17 cellular contexts compared by ENCODE assay signal in the genomic region with DNA sequence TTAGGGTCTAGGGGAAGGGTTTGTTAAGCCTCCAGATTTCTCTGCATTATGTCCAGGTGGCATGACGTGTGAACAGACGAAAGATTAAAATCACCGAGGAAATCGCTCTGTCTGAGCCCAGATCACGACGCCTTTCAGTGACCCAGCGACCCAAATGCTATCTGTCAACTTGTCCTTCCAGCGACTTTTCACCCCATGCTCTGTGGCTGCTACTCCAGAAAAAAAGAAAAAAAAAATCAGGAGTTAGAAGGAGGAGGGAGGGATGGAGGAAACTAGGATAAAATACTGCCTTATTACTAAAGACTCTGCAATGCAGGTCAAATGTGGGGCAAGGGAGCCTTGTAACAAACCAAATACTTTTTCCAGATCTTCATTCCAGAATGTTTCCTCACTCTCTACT.
DNase-seq lines count a peak whose midpoint lies in the region; TF ChIP-seq lines count a peak whose summit lies in the region.
"Had no signal": no experiment of that assay in that cellular context is flagged by ENCODE, and none has a peak within 500 bp of the region (broad histone marks: within the 10 kb centered on the region; RNA-seq: fewer than 3 reads in every experiment).

No MANE protein-coding gene starts in this region.

- no peaks in the 10 kb centered on the region for H3K36me3 ChIP-seq in parathyroid adenoma (ENCODE audit: control insufficient read depth, insufficient read depth, low read length)
- H3K36me3 ChIP-seq: neural progenitor cell had no signal

- H3K4me2 ChIP-seq in parathyroid adenoma (ENCODE audit: low read length) = peak overlapping the region; percentile 7
- H3K4me2 ChIP-seq: KMS-11, neural progenitor cell had no signal

- no peaks in the 10 kb centered on the region for H3K27me3 ChIP-seq in parathyroid adenoma (ENCODE audit: control insufficient read depth, insufficient read depth, low read length)
- H3K27me3 ChIP-seq: neural progenitor cell had no signal

- no peaks in the 10 kb centered on the region for H3K9me3 ChIP-seq in parathyroid adenoma (ENCODE audit: control insufficient read depth, low read length)

- DNase-seq in AG20443 (ENCODE audit: low spot score) (peak; percentile 73), NCI-H524 treated with DMSO at 0.1 percent for 48 hours (lab: John Stamatoyannopoulos, UW) (peak; percentile 15), fibroblast of pulmonary artery (ENCODE audit: low read depth) (peak; percentile 3), NCI-H128 (lab: John Stamatoyannopoulos, UW; ENCODE audit: unreplicated experiment) (no peak), NCI-H446 (lab: John Stamatoyannopoulos, UW) (no peak), NCI-H2081 (lab: John Stamatoyannopoulos, UW) (no peak), NCI-H2196 treated with DMSO at 0.1 percent for 48 hours (lab: John Stamatoyannopoulos, UW; ENCODE audit: unreplicated experiment) (no peak)
- DNase-seq: activated naive CD4-positive, alpha-beta T cell treated with Interleukin-2 at 50 U/mL for 16 hours; DMS53; NCI-H1436; NCI-H510A treated with DMSO at 0.1 percent for 48 hours; substantia nigra had no signal

- no peak overlapping the region for H3K4me3 ChIP-seq in fibroblast of pulmonary artery (replicated peaks; ENCODE audit: low read depth, low read length)
- H3K4me3 ChIP-seq in parathyroid adenoma (ENCODE audit: low read depth, low read length) = no peak overlapping the region
- H3K4me3 ChIP-seq: lung, neural progenitor cell had no signal

- TF ChIP-seq CTCF in fibroblast of pulmonary artery (IDR thresholded peaks at IDR 0.05; ENCODE audit: low read length, missing control alignments) = no peak
- TF ChIP-seq CTCF in parathyroid adenoma (IDR thresholded peaks at IDR 0.05) = no peak

- no peaks in the 10 kb centered on the region for H3K79me2 ChIP-seq in parathyroid adenoma

- H3K4me1 ChIP-seq in parathyroid adenoma = peaks cover 2% of the 10 kb centered on the region

- peak overlapping the region; percentile 49 for H3K27ac ChIP-seq in parathyroid adenoma
- H3K27ac ChIP-seq: HL-60, KMS-11, neural progenitor cell had no signal

- no peak overlapping the region for H3K9ac ChIP-seq in parathyroid adenoma
- H3K9ac ChIP-seq: KMS-11, neural progenitor cell had no signal

- H2AFZ ChIP-seq in parathyroid adenoma = peak overlapping the region; percentile 73
- H2AFZ ChIP-seq: neural progenitor cell had no signal

Comparison
In these comparisons a context has a peak if more than half of its experiments do, and no peak if none do; other contexts are left out.
1. DNase-seq: peak in AG20443 (single experiment), NCI-H524 treated with DMSO at 0.1 percent for 48 hours (single experiment) and fibroblast of pulmonary artery (single experiment); none in NCI-H128 (single experiment), NCI-H446 (0 of 2), NCI-H2081 (0 of 2) and NCI-H2196 treated with DMSO at 0.1 percent for 48 hours (single experiment).